In the genomic region with DNA sequence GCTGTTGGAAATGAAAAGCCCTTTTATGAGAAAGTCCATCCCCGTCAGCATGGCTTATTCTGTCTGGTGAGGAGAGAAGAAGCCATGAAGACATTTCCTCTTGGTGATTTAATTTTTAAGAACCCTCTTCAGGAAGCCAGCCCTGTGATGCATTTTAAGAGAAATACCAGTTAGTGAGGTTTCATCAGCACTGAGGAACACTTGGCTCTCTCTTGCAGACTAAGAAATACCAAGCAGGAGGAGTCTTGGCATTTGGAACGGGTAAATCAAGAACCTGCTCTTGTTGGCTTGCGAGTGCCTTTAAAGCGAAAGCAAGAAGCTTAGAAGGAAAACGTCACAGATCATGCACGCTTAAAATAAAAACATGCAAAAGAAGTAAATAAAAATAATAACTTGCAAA, we compare ENCODE assay signal across 25 cellular contexts. TPM values are rescaled to one million over a fixed set of nuclear protein-coding genes. Genes with fewer than 3 reads are reported as not detected.
DNase-seq lines count a peak whose midpoint lies in the region; ATAC-seq and TF ChIP-seq lines count a peak whose summit lies in the region.
"Had no signal": no experiment of that assay in that cellular context is flagged by ENCODE, and none has a peak within 500 bp of the region (broad histone marks: within the 10 kb centered on the region; RNA-seq: fewer than 3 reads in every experiment).

No MANE protein-coding gene starts in this region.

- no peaks in the 10 kb centered on the region for H4K20me1 ChIP-seq in mammary epithelial cell (ENCODE audit: insufficient read depth, low read length)

- H2BK15ac ChIP-seq in neuronal stem cell (ENCODE audit: low read length) = no peak overlapping the region

- peaks cover 26% of the 10 kb centered on the region for H3K79me2 ChIP-seq in mammary epithelial cell (ENCODE audit: insufficient read depth, low read length)

- DNase-seq in T47D (ENCODE audit: low read depth in 1 of 2, low spot score in 1 of 2) (peak; percentile 74 to 86), mammary epithelial cell (no peak), nephron progenitor cell (no peak), upper lobe of right lung (no peak), neuronal stem cell (ENCODE audit: low spot score) (no peak), SKM-1 (lab: John Stamatoyannopoulos, UW; ENCODE audit: unreplicated experiment) (no peak)
- DNase-seq in stimulated activated CD8-positive, alpha-beta memory T cell treated with anti-CD3 and anti-CD28 coated beads, Interleukin-4, amount 100 ng/mL, for 48 hours = no peak
- DNase-seq: activated CD4-positive, alpha-beta memory T cell treated with anti-CD3 and anti-CD28 coated beads for 36 hours; activated naive CD4-positive, alpha-beta T cell treated with Interleukin-2 at 50 U/mL for 16 hours; aorta; Caco-2; cerebellar nuclear complex; DND-41; effector CD4-positive, alpha-beta T cell; head of caudate nucleus; NCI-H1048; NCI-H2029; right lobe of liver; T-helper 17 cell; tibial artery had no signal

- intact Hi-C loops in mammary epithelial cell (cut with micrococcal nuclease) (no loop called here), upper lobe of right lung (cut with DNase I) (no loop called here)

- peaks cover 2% of the 10 kb centered on the region for H3K36me3 ChIP-seq in mammary epithelial cell (ENCODE audit: insufficient read depth, low read length)
- no peaks in the 10 kb centered on the region for H3K36me3 ChIP-seq in upper lobe of right lung
- H3K36me3 ChIP-seq in neuronal stem cell (replicated peaks in 1 of 2; ENCODE audit: control insufficient read depth in 2 of 2, insufficient read depth in 2 of 2, low read length in 2 of 2) = peaks cover 9 to 40% of the 10 kb centered on the region in 2 donors
- H3K36me3 ChIP-seq: right lobe of liver had no signal

- H3K4me1 Mint-ChIP-seq in brain (peaks cover 39% of the 10 kb centered on the region), nephron progenitor cell (peaks cover 28% of the 10 kb centered on the region)

- no peak overlapping the region for H2BK12ac ChIP-seq in neuronal stem cell (ENCODE audit: low read length)

- WGBS in mammary epithelial cell (ENCODE audit: low coverage, missing lambda C conversion rate) = 85% methylated on average over 6 of the region's 6 CpGs
- WGBS in neuronal stem cell (ENCODE audit: extremely low coverage in 2 of 2, insufficient read length in 2 of 2, insufficient replicate concordance in 1 of 2), 2 donors = no CpG with 5 or more reads among the region's 6 CpGs

- no peak overlapping the region for H2AK5ac ChIP-seq in neuronal stem cell (ENCODE audit: low read depth, low read length)

- no peaks in the 10 kb centered on the region for H3K9me3 ChIP-seq in mammary epithelial cell (replicated peaks; ENCODE audit: insufficient read depth, low read length)
- no peaks in the 10 kb centered on the region for H3K9me3 ChIP-seq in upper lobe of right lung
- H3K9me3 ChIP-seq in neuronal stem cell (replicated peaks in 1 of 2; ENCODE audit: control insufficient read depth in 2 of 2, insufficient read depth in 1 of 2, low read depth in 1 of 2, low read length in 2 of 2) = no peaks in the 10 kb centered on the region
- H3K9me3 ChIP-seq: Caco-2, right lobe of liver, tibial artery had no signal

- no peak overlapping the region for H2BK5ac ChIP-seq in neuronal stem cell (ENCODE audit: low read length)

- H3K4me2 ChIP-seq in mammary epithelial cell (ENCODE audit: insufficient read depth, low read depth, low read length) (no peak overlapping the region), neuronal stem cell (ENCODE audit: insufficient read depth, low read length, poor library complexity, severe bottlenecking) (no peak overlapping the region)
- H3K4me2 ChIP-seq: KMS-11 had no signal

- H4K8ac ChIP-seq in neuronal stem cell (ENCODE audit: low read depth, low read length) = no peak overlapping the region

- in situ Hi-C loops in T47D (cut with HindIII; ENCODE audit: low pct_unique_long_range_greater_than_20kb, low sequenced_read_pairs) (no loop called here), mammary epithelial cell (cut with MboI; ENCODE audit: low sequenced_read_pairs in 2 of 2) (no loop called here)

- H3K27ac ChIP-seq in mammary epithelial cell (ENCODE audit: insufficient read depth, low read depth, low read length) = no peak overlapping the region
- H3K27ac ChIP-seq in upper lobe of right lung = no peak overlapping the region
- H3K27ac ChIP-seq in neuronal stem cell (replicated peaks; ENCODE audit: low read length) = no peak overlapping the region
- H3K27ac ChIP-seq: 22Rv1, KMS-11, right lobe of liver, tibial artery had no signal

- no peak overlapping the region for H3K4ac ChIP-seq in neuronal stem cell (ENCODE audit: low read length)

- H3K4me3 Mint-ChIP-seq in brain (peak overlapping the region in 1 of 5 experiments; percentile 57), nephron progenitor cell (no peak overlapping the region)
- H3K4me3 Mint-ChIP-seq: activated CD4-positive, alpha-beta memory T cell treated with anti-CD3 and anti-CD28 coated beads for 36 hours; stimulated activated effector memory CD8-positive, alpha-beta T cell treated with anti-CD3 and anti-CD28 coated beads, Interleukin-12 subunit alpha, Interleukin-12 subunit beta, amount 100 ng/mL, for 72 hours; T-helper 17 cell had no signal

- CTCF ChIA-PET in mammary epithelial cell (lab: Charles Lee; ENCODE audit: low non-redundant PET) = no interaction called here

- TF ChIP-seq CTCF in mammary epithelial cell (conservative IDR thresholded peaks at IDR 0.05 in 1 of 2, IDR thresholded peaks at IDR 0.05 in 1 of 2; ENCODE audit: extremely low read depth in 1 of 2, insufficient read depth in 1 of 2, low read depth in 1 of 2, low read length in 2 of 2) (no peak), brain (conservative IDR thresholded peaks at IDR 0.05) (no peak), nephron progenitor cell (IDR thresholded peaks at IDR 0.05) (no peak), upper lobe of right lung (IDR thresholded peaks at IDR 0.05) (no peak)

- H3K4me1 ChIP-seq in mammary epithelial cell (ENCODE audit: insufficient read depth, low read length) (peaks cover 6% of the 10 kb centered on the region), upper lobe of right lung (no peaks in the 10 kb centered on the region), neuronal stem cell (ENCODE audit: control insufficient read depth in 2 of 2, insufficient read depth in 1 of 2, low read depth in 1 of 2, low read length in 2 of 2) (peaks cover 5 to 7% of the 10 kb centered on the region in 2 donors)
- H3K4me1 ChIP-seq: Caco-2, right lobe of liver, tibial artery had no signal

- H3K4me3 ChIP-seq in mammary epithelial cell (replicated peaks in 1 of 3; ENCODE audit: insufficient read depth in 1 of 3, low read depth in 2 of 3, low read length in 3 of 3) = no peak overlapping the region
- H3K4me3 ChIP-seq in upper lobe of right lung = no peak overlapping the region
- H3K4me3 ChIP-seq in neuronal stem cell (ENCODE audit: low read length in 2 of 2) = no peak overlapping the region
- H3K4me3 ChIP-seq: right lobe of liver, tibial artery had no signal

- peak overlapping the region in 4 of 5 experiments; percentile 6 to 93 (median 44) for H3K27ac Mint-ChIP-seq in brain
- peak overlapping the region; percentile 56 for H3K27ac Mint-ChIP-seq in nephron progenitor cell
- H3K27ac Mint-ChIP-seq: activated CD4-positive, alpha-beta memory T cell treated with anti-CD3 and anti-CD28 coated beads for 36 hours; stimulated activated effector memory CD8-positive, alpha-beta T cell treated with anti-CD3 and anti-CD28 coated beads, Interleukin-12 subunit alpha, Interleukin-12 subunit beta, amount 100 ng/mL, for 72 hours; T-helper 17 cell had no signal

- no peaks in the 10 kb centered on the region for H3K27me3 Mint-ChIP-seq in brain
- H3K27me3 Mint-ChIP-seq in nephron progenitor cell (ENCODE audit: low read depth, poor library complexity) = no peaks in the 10 kb centered on the region
- H3K27me3 Mint-ChIP-seq: activated CD4-positive, alpha-beta memory T cell treated with anti-CD3 and anti-CD28 coated beads for 36 hours; T-helper 17 cell had no signal

- dilution Hi-C loops in mammary epithelial cell (cut with HindIII; ENCODE audit: low sequenced_read_pairs) = no loop called here

- H3K23ac ChIP-seq in neuronal stem cell (ENCODE audit: low read depth, low read length, poor library complexity) = no peak overlapping the region

- no peak overlapping the region for H3K18ac ChIP-seq in neuronal stem cell (ENCODE audit: low read length)

- H3K36me3 Mint-ChIP-seq in brain (peaks cover 57% of the 10 kb centered on the region), nephron progenitor cell (ENCODE audit: low read depth) (peaks cover 49% of the 10 kb centered on the region)

- peaks cover 0 to 3% (median 0%) of the 10 kb centered on the region in 5 experiments for H3K9me3 Mint-ChIP-seq in brain
- peaks cover 3% of the 10 kb centered on the region for H3K9me3 Mint-ChIP-seq in nephron progenitor cell
- H3K9me3 Mint-ChIP-seq: activated CD4-positive, alpha-beta memory T cell treated with anti-CD3 and anti-CD28 coated beads for 36 hours; stimulated activated effector memory CD8-positive, alpha-beta T cell treated with anti-CD3 and anti-CD28 coated beads, Interleukin-12 subunit alpha, Interleukin-12 subunit beta, amount 100 ng/mL, for 72 hours had no signal

- H2AFZ ChIP-seq in mammary epithelial cell (ENCODE audit: low read depth, low read length) (no peak overlapping the region), neuronal stem cell (ENCODE audit: low read length) (no peak overlapping the region)

- no peak overlapping the region for H3K14ac ChIP-seq in neuronal stem cell (ENCODE audit: low read length)

- H3K27me3 ChIP-seq in mammary epithelial cell (ENCODE audit: insufficient read depth, low read length) = no peaks in the 10 kb centered on the region
- H3K27me3 ChIP-seq in upper lobe of right lung = no peaks in the 10 kb centered on the region
- H3K27me3 ChIP-seq in neuronal stem cell (ENCODE audit: control insufficient read depth in 3 of 3, insufficient read depth in 3 of 3, low read depth in 1 of 3, low read length in 3 of 3) = no peaks in the 10 kb centered on the region
- H3K27me3 ChIP-seq: right lobe of liver, tibial artery had no signal

- peaks cover 14% of the 10 kb centered on the region for H3K79me1 ChIP-seq in neuronal stem cell (ENCODE audit: low read depth, low read length)

- BruUV-seq in mammary epithelial cell (replicated peaks; lab: Mats Ljungman, UMichigan) = no TSS peak

- H2BK120ac ChIP-seq in neuronal stem cell (ENCODE audit: low read depth, low read length) = no peak overlapping the region

- H3K9ac ChIP-seq in mammary epithelial cell (ENCODE audit: insufficient read depth, low read length) = no peak overlapping the region
- H3K9ac ChIP-seq in neuronal stem cell (ENCODE audit: low read depth, low read length, poor library complexity) = no peak overlapping the region
- H3K9ac ChIP-seq: KMS-11 had no signal

- no peak overlapping the region for H4K91ac ChIP-seq in neuronal stem cell (ENCODE audit: low read depth, low read length, poor library complexity)

- peak; percentile 23 for ATAC-seq in upper lobe of right lung
- ATAC-seq: HCT116; right lobe of liver; stimulated activated effector memory CD8-positive, alpha-beta T cell treated with anti-CD3 and anti-CD28 coated beads, Interleukin-12 subunit alpha, Interleukin-12 subunit beta, amount 100 ng/mL, for 72 hours; T-helper 17 cell had no signal

RNA-seq across cellular contexts. Expression of a gene that starts 17.5 kb away (rescaled TPM):
- 10 to 100 TPM; 14.2 to 30.4 TPM for total RNA-seq in mammary epithelial cell
- polyA plus RNA-seq in mammary epithelial cell = 7.3 TPM
- 74.8 TPM for polyA minus RNA-seq in mammary epithelial cell
- polyA plus RNA-seq in brain (ENCODE audit: insufficient read depth, low read depth, low replicate concordance) = 39.2 TPM
- total RNA-seq in upper lobe of right lung = 44.1 TPM
- polyA plus RNA-seq in neuronal stem cell (2013, experiment 1 of 2) = 24.4 TPM
- 24.0 TPM for polyA plus RNA-seq in neuronal stem cell (2013, experiment 2 of 2)

RNA-seq across cellular contexts. Expression of a gene that starts 41.3 kb away (rescaled TPM):
- 10 to 100 TPM; 19.2 to 26.6 TPM for total RNA-seq in mammary epithelial cell
- 14.5 TPM for polyA plus RNA-seq in mammary epithelial cell
- polyA minus RNA-seq in mammary epithelial cell = 10.2 TPM
- polyA plus RNA-seq in brain (ENCODE audit: insufficient read depth, low read depth, low replicate concordance) = 7.7 TPM
- 14.2 TPM for total RNA-seq in upper lobe of right lung
- polyA plus RNA-seq in neuronal stem cell (2013, experiment 1 of 2) = 17.1 TPM
- polyA plus RNA-seq in neuronal stem cell (2013, experiment 2 of 2) = 17.8 TPM

RNA-seq across cellular contexts. Expression of a gene that starts 46.0 kb away (rescaled TPM):
- total RNA-seq in mammary epithelial cell (10 to 100 TPM; 64.7 to 74.4 TPM), upper lobe of right lung (45.6 TPM)
- polyA plus RNA-seq in mammary epithelial cell (88.6 TPM), brain (ENCODE audit: insufficient read depth, low read depth, low replicate concordance) (61.3 TPM)
- 35.0 TPM for polyA minus RNA-seq in mammary epithelial cell
- polyA plus RNA-seq in neuronal stem cell (2013, experiment 1 of 2) = 329 TPM
- 313 TPM for polyA plus RNA-seq in neuronal stem cell (2013, experiment 2 of 2)

Comparison
In these comparisons a context has a peak if more than half of its experiments do, and no peak if none do; other contexts are left out.
1. DNase-seq: peak in T47D (2 of 2); none in mammary epithelial cell (single experiment), nephron progenitor cell (single experiment), upper lobe of right lung (single experiment), neuronal stem cell (single experiment), stimulated activated CD8-positive, alpha-beta memory T cell treated with anti-CD3 and anti-CD28 coated beads, Interleukin-4, amount 100 ng/mL, for 48 hours (single experiment) and SKM-1 (single experiment).